Comparison of ENCODE assay signal across 19 cellular contexts in genomic region chr9:112084907-112085306, GRCh38.
DNase-seq lines count a peak whose midpoint lies in the region; ATAC-seq, FAIRE-seq and TF ChIP-seq lines count a peak whose summit lies in the region.
"Had no signal": no experiment of that assay in that cellular context is flagged by ENCODE, and none has a peak within 500 bp of the region (broad histone marks: within the 10 kb centered on the region; RNA-seq: fewer than 3 reads in every experiment).

No MANE protein-coding gene starts in this region.

- H3K27ac Mint-ChIP-seq in type B pancreatic cell, result peak overlapping the region; percentile 77
- H3K27ac Mint-ChIP-seq: B cell; CD4-positive, alpha-beta T cell; CD8-positive, alpha-beta T cell had no signal

- 85% methylated on average over 2 of the region's 2 CpGs for WGBS in K562 (ENCODE audit: insufficient coverage, low coverage, missing lambda C conversion rate)
- WGBS in esophagus squamous epithelium, 2 donors, result 26 to 30% methylated on average over 2 of the region's 2 CpGs

- no peaks in the 10 kb centered on the region for H3K9me1 ChIP-seq in K562 (ENCODE audit: control insufficient read depth, insufficient read depth, low read length)

- in situ Hi-C loops in K562 (cut with MboI), result loop anchor here (5.0 to 25.0 kb wide), 2 partner anchors 267 to 727 kb away; no protein-coding TSS in a partner anchor

- DNase-seq in K562 (ENCODE audit: extremely low read depth in 1 of 4, low spot score in 3 of 4) (no peak), esophagus squamous epithelium (lab: John Stamatoyannopoulos, UW) (no peak), type B pancreatic cell (ENCODE audit: extremely low spot score, unreplicated experiment) (no peak), H4 (ENCODE audit: low spot score) (no peak), NCI-H2196 treated with DMSO at 0.1 percent for 48 hours (lab: John Stamatoyannopoulos, UW; ENCODE audit: unreplicated experiment) (no peak)
- DNase-seq: AML-193; Caco-2; Calu3; CD4-positive, alpha-beta T cell; CD8-positive, alpha-beta T cell; DMS79 treated with DMSO at 0.1 percent for 48 hours; GF-D8 had no signal

- TF ChIP-seq EP300 in K562 (IDR thresholded peaks at IDR 0.05; ENCODE audit: low read length), result no peak

- CTCF ChIA-PET in K562 (lab: Yijun Ruan, JAX; ENCODE audit: low intra/inter-chr PET ratio), result no interaction called here

- H3K27ac ChIP-seq in K562 (ENCODE audit: extremely low read depth, low read depth, low read length) (no peak overlapping the region), esophagus squamous epithelium (peak overlapping the region in 3 of 4 donors; percentile 21 to 84 (median 62))
- H3K27ac ChIP-seq: 22Rv1; A549; BLaER1 treated with 17β-estradiol and CSF1 and Interleukin-3, amounts not matched to agents 10 nM and 100 nM; C4-2B had no signal

- TF ChIP-seq CTCF in K562 (IDR thresholded peaks at IDR 0.05 in 2 of 3, conservative IDR thresholded peaks at IDR 0.05 in 1 of 3; ENCODE audit: insufficient read depth in 2 of 3, low read depth in 1 of 3, low read length in 3 of 3), result no peak
- TF ChIP-seq CTCF in esophagus squamous epithelium (IDR thresholded peaks at IDR 0.05), result no peak
- TF ChIP-seq CTCF in type B pancreatic cell (conservative IDR thresholded peaks at IDR 0.05), result no peak

- H3K36me3 Mint-ChIP-seq in type B pancreatic cell, result peaks cover 26% of the 10 kb centered on the region

- H3K9me3 Mint-ChIP-seq in type B pancreatic cell, result peaks cover 5% of the 10 kb centered on the region
- H3K9me3 Mint-ChIP-seq: CD4-positive, alpha-beta T cell; CD8-positive, alpha-beta T cell had no signal

- no peak overlapping the region for H3K4me2 ChIP-seq in K562 (ENCODE audit: insufficient read depth, low read length)
- H3K4me2 ChIP-seq: A549; BLaER1 treated with 17β-estradiol and CSF1 and Interleukin-3, amounts not matched to agents 10 nM and 100 nM had no signal

- peaks cover 0 to 7% of the 10 kb centered on the region in 2 experiments; a peak in 3 of 5 replicates for H3K4me1 ChIP-seq in K562 (replicated peaks in 1 of 2; ENCODE audit: control insufficient read depth in 2 of 2, insufficient read depth in 2 of 2, low read length in 2 of 2)
- H3K4me1 ChIP-seq in esophagus squamous epithelium, result peaks cover 0 to 54% (median 0%) of the 10 kb centered on the region in 3 donors
- H3K4me1 ChIP-seq: A549; BLaER1 treated with 17β-estradiol and CSF1 and Interleukin-3, amounts not matched to agents 10 nM and 100 nM; Caco-2 had no signal

- no peak for TF ChIP-seq POLR2A in K562 (conservative IDR thresholded peaks at IDR 0.05)
- TF ChIP-seq POLR2A in esophagus squamous epithelium (IDR thresholded peaks at IDR 0.05), result no peak

- intact Hi-C loops in K562 (cut with micrococcal nuclease) (loop anchor here (10.0 kb wide), 1 partner anchor 630 kb away; the partner anchor contains the start of gene INIP), esophagus squamous epithelium (cut with DNase I) (loop anchor here (10.0 kb wide), 1 partner anchor 730 kb away; no protein-coding TSS in a partner anchor)

- no peaks in the 10 kb centered on the region for H3K27me3 Mint-ChIP-seq in type B pancreatic cell
- H3K27me3 Mint-ChIP-seq: B cell; CD4-positive, alpha-beta T cell had no signal

- H3K4me1 Mint-ChIP-seq in type B pancreatic cell (ENCODE audit: unreplicated experiment), result no peaks in the 10 kb centered on the region
- H3K4me1 Mint-ChIP-seq: B cell had no signal

- H3K4me3 ChIP-seq in K562 (no peak overlapping the region), esophagus squamous epithelium (no peak overlapping the region)
- H3K4me3 ChIP-seq: A549; BLaER1 treated with 17β-estradiol and CSF1 and Interleukin-3, amounts not matched to agents 10 nM and 100 nM had no signal

- H3K36me3 ChIP-seq in K562 (ENCODE audit: control insufficient read depth, insufficient read depth, low read length) (peaks cover 87% of the 10 kb centered on the region), esophagus squamous epithelium (no peaks in the 10 kb centered on the region)

- H3K4me3 Mint-ChIP-seq in type B pancreatic cell, result peak overlapping the region; percentile 53
- H3K4me3 Mint-ChIP-seq: B cell; CD4-positive, alpha-beta T cell; CD8-positive, alpha-beta T cell had no signal

- FAIRE-seq in K562 (lab: Jason Lieb, UNC), result no peak
- FAIRE-seq: A549, D721Med, G401.6 had no signal

- BruUV-seq in K562 (replicated peaks; lab: Mats Ljungman, UMichigan), result no TSS peak

- H3K9me3 ChIP-seq in K562 (replicated peaks; ENCODE audit: control insufficient read depth, insufficient read depth, low read depth, low read length) (no peaks in the 10 kb centered on the region), esophagus squamous epithelium (no peaks in the 10 kb centered on the region)
- H3K9me3 ChIP-seq: BLaER1 treated with 17β-estradiol and CSF1 and Interleukin-3, amounts not matched to agents 10 nM and 100 nM had no signal

- ATAC-seq in K562, result no peak
- ATAC-seq: A549; CD8-positive, alpha-beta T cell had no signal

- no peaks in the 10 kb centered on the region for H4K20me1 ChIP-seq in K562 (replicated peaks; ENCODE audit: control insufficient read depth, insufficient read depth, low read length)
- H4K20me1 ChIP-seq: BLaER1 treated with 17β-estradiol and CSF1 and Interleukin-3, amounts not matched to agents 10 nM and 100 nM had no signal

- TF ChIP-seq RAD21 in K562 (CRISPR knock-in tag; conservative IDR thresholded peaks at IDR 0.05 in 1 of 2, IDR thresholded peaks at IDR 0.05 in 1 of 2), result no peak

- no peaks in the 10 kb centered on the region for H3K27me3 ChIP-seq in K562 (ENCODE audit: control insufficient read depth in 2 of 2, insufficient read depth in 2 of 2, low read length in 2 of 2)
- no peaks in the 10 kb centered on the region for H3K27me3 ChIP-seq in esophagus squamous epithelium
- H3K27me3 ChIP-seq: BLaER1 treated with 17β-estradiol and CSF1 and Interleukin-3, amounts not matched to agents 10 nM and 100 nM had no signal

- H3K79me2 ChIP-seq in K562 (ENCODE audit: control insufficient read depth, insufficient read depth, low read length), result peaks cover 3% of the 10 kb centered on the region; the same call in 1 of the 3 replicates

- H3K9ac ChIP-seq in K562 (ENCODE audit: insufficient read depth in 1 of 2, low read depth in 2 of 2, low read length in 2 of 2), result no peak overlapping the region
- H3K9ac ChIP-seq: BLaER1 treated with 17β-estradiol and CSF1 and Interleukin-3, amounts not matched to agents 10 nM and 100 nM had no signal

- H2AFZ ChIP-seq in K562 (ENCODE audit: low read depth, low read length), result no peak overlapping the region

- POLR2A ChIA-PET in K562 (lab: Yijun Ruan, JAX), result interaction anchor here (0.8 to 1.7 kb wide), 3 partner anchors 9 to 13 kb away, joined by 4 to 5 read pairs (median 5); no protein-coding TSS in a partner anchor

TF ChIP-seq in K562, 482 proteins besides CTCF, POLR2A, EP300 and RAD21 (continues in another document):
- TF ChIP-seq PPARD (CRISPR knock-in tag; IDR thresholded peaks at IDR 0.05) (no peak), SLC30A9 (CRISPR knock-in tag; IDR thresholded peaks at IDR 0.05) (no peak), CBX8 (IDR thresholded peaks at IDR 0.05; ENCODE audit: borderline replicate concordance, extremely low read depth, low read depth, low read length, poor library complexity, severe bottlenecking) (no peak), ATF7 (IDR thresholded peaks at IDR 0.05) (no peak), ZNF121 (CRISPR knock-in tag; conservative IDR thresholded peaks at IDR 0.05) (no peak), UBTF (IDR thresholded peaks at IDR 0.05; ENCODE audit: borderline replicate concordance in 1 of 2, low read depth in 2 of 2, low read length in 2 of 2) (no peak), ZKSCAN3 (CRISPR knock-in tag; IDR thresholded peaks at IDR 0.05) (no peak), MYBL2 (IDR thresholded peaks at IDR 0.05; ENCODE audit: low read depth) (no peak), MYBL2 (CRISPR knock-in tag; IDR thresholded peaks at IDR 0.05; ENCODE audit: borderline replicate concordance) (no peak), KDM1A (IDR thresholded peaks at IDR 0.05) (peak; percentile 88 to 89), ZBTB26 (CRISPR knock-in tag; IDR thresholded peaks at IDR 0.05) (no peak), RCOR1 (IDR thresholded peaks at IDR 0.05; ENCODE audit: borderline replicate concordance in 1 of 2, low read depth in 2 of 2, low read length in 2 of 2) (peak in 1 of 2 experiments; percentile 33; a peak in 2 of 4 replicates), ELK3 (CRISPR knock-in tag; IDR thresholded peaks at IDR 0.05) (no peak)
